Comparison of ENCODE assay signal across 1 cellular context in the genomic region with DNA sequence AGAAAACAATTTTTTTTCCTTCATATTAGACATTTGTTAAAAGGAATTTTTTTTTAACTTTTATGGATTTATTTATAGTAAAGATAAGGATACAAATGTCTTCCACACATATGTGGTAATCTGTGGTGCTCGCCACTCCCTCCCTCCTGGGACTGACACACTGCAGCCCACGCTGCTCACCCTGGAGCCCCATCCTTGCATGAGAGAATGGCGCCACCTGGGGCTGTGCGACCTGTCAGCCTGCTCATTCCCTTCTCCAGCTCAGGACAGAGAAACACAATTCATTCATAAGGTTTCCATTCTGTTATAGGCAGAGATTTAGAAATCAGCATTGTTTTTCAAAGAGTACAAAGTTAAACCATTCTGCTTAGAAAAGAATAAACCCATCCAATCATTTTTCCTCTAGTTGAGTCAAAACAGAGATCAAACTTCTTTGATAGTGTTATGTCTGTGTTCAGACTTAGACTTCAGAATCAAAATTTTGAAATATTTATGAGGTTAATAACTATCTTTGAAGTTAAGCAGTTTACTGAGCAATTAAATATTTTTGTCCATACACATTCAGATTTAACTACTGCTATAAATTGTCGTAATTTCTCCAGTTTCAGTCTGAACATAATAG.
TF ChIP-seq lines count a peak whose summit lies in the region.

No MANE protein-coding gene starts in this region.

TF ChIP-seq in HepG2, 621 proteins besides CTCF, POLR2A, EP300 and RAD21 (continued from another document and continues in another):
- no peak for TF ChIP-seq HINFP (CRISPR knock-in tag; IDR thresholded peaks at IDR 0.05; ENCODE audit: low read depth)
- no peak for TF ChIP-seq MEF2D (CRISPR knock-in tag; IDR thresholded peaks at IDR 0.05)
- TF ChIP-seq MEIS2 (CRISPR knock-in tag; IDR thresholded peaks at IDR 0.05), result 0 out of 2 replicates have a peak, but pooled peaks have one; percentile 43
- TF ChIP-seq PATZ1 (CRISPR knock-in tag; IDR thresholded peaks at IDR 0.05), result peak; percentile 71
- no peak for TF ChIP-seq JUND (CRISPR knock-in tag; IDR thresholded peaks at IDR 0.05)
- no peak for TF ChIP-seq HNRNPH1 (optimal IDR thresholded peaks at IDR 0.05; ENCODE audit: low read depth, low read length)
- TF ChIP-seq, protein P1, sequence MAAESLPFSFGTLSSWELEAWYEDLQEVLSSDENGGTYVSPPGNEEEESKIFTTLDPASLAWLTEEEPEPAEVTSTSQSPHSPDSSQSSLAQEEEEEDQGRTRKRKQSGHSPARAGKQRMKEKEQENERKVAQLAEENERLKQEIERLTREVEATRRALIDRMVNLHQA (CRISPR knock-in tag; IDR thresholded peaks at IDR 0.05), result no peak
- TF ChIP-seq KDM5A (IDR thresholded peaks at IDR 0.05; ENCODE audit: borderline replicate concordance, low read length), result no peak
- TF ChIP-seq HES4 (CRISPR knock-in tag; IDR thresholded peaks at IDR 0.05; ENCODE audit: borderline replicate concordance), result no peak
- no peak for TF ChIP-seq LCORL (IDR thresholded peaks at IDR 0.05)
- TF ChIP-seq LCORL (CRISPR knock-in tag; IDR thresholded peaks at IDR 0.05), result no peak
- TF ChIP-seq ZNF598 (CRISPR knock-in tag; IDR thresholded peaks at IDR 0.05; ENCODE audit: borderline replicate concordance), result no peak
- TF ChIP-seq ETV5 (CRISPR knock-in tag; IDR thresholded peaks at IDR 0.05; ENCODE audit: borderline replicate concordance), result no peak; the same call in 1 of the 2 replicates
- TF ChIP-seq MAFF (IDR thresholded peaks at IDR 0.05; ENCODE audit: low read depth, low read length), result no peak
- no peak for TF ChIP-seq FOXK1 (CRISPR knock-in tag; IDR thresholded peaks at IDR 0.05; ENCODE audit: borderline replicate concordance, low read depth)
- TF ChIP-seq, protein P2, sequence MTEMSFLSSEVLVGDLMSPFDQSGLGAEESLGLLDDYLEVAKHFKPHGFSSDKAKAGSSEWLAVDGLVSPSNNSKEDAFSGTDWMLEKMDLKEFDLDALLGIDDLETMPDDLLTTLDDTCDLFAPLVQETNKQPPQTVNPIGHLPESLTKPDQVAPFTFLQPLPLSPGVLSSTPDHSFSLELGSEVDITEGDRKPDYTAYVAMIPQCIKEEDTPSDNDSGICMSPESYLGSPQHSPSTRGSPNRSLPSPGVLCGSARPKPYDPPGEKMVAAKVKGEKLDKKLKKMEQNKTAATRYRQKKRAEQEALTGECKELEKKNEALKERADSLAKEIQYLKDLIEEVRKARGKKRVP (CRISPR knock-in tag; IDR thresholded peaks at IDR 0.05), result no peak
- TF ChIP-seq YY1 (IDR thresholded peaks at IDR 0.05; ENCODE audit: insufficient read depth, insufficient replicate concordance, low read depth, low read length), result no peak
- TF ChIP-seq ZBTB46 (CRISPR knock-in tag; IDR thresholded peaks at IDR 0.05; ENCODE audit: borderline replicate concordance), result no peak
- TF ChIP-seq ZFAT (CRISPR knock-in tag; conservative IDR thresholded peaks at IDR 0.05), result no peak
- no peak for TF ChIP-seq ZNF574 (CRISPR knock-in tag; IDR thresholded peaks at IDR 0.05)
- TF ChIP-seq TBP (CRISPR knock-in tag; IDR thresholded peaks at IDR 0.05), result no peak
- TF ChIP-seq NFE2L1 (CRISPR knock-in tag; IDR thresholded peaks at IDR 0.05; ENCODE audit: borderline replicate concordance), result no peak
- TF ChIP-seq SRSF1 (optimal IDR thresholded peaks at IDR 0.05; ENCODE audit: low read depth, low read length), result no peak
- no peak for TF ChIP-seq ZNF737 (CRISPR knock-in tag; IDR thresholded peaks at IDR 0.05; ENCODE audit: borderline replicate concordance)
- TF ChIP-seq TEAD3 (CRISPR knock-in tag; optimal IDR thresholded peaks at IDR 0.05; ENCODE audit: borderline replicate concordance), result peak; percentile 61
- TF ChIP-seq FOXO1 (CRISPR knock-in tag; IDR thresholded peaks at IDR 0.05), result no peak
- TF ChIP-seq RERE (CRISPR knock-in tag; IDR thresholded peaks at IDR 0.05; ENCODE audit: low read depth), result no peak
- no peak for TF ChIP-seq ARNT (IDR thresholded peaks at IDR 0.05)
- TF ChIP-seq RFXANK (CRISPR knock-in tag; IDR thresholded peaks at IDR 0.05), result no peak
- no peak for TF ChIP-seq ZNF160 (CRISPR knock-in tag; IDR thresholded peaks at IDR 0.05)
- no peak for TF ChIP-seq YEATS4 (CRISPR knock-in tag; IDR thresholded peaks at IDR 0.05; ENCODE audit: borderline replicate concordance)
- TF ChIP-seq ZNF337 (CRISPR knock-in tag; IDR thresholded peaks at IDR 0.05; ENCODE audit: borderline replicate concordance, low read depth), result no peak
- TF ChIP-seq ZBTB7B (CRISPR knock-in tag; IDR thresholded peaks at IDR 0.05), result peak; percentile 53; the same call in 1 of the 2 replicates
- no peak for TF ChIP-seq TRIM22 (IDR thresholded peaks at IDR 0.05)
- TF ChIP-seq, protein P3, sequence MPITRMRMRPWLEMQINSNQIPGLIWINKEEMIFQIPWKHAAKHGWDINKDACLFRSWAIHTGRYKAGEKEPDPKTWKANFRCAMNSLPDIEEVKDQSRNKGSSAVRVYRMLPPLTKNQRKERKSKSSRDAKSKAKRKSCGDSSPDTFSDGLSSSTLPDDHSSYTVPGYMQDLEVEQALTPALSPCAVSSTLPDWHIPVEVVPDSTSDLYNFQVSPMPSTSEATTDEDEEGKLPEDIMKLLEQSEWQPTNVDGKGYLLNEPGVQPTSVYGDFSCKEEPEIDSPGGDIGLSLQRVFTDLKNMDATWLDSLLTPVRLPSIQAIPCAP (CRISPR knock-in tag; IDR thresholded peaks at IDR 0.05; ENCODE audit: low read depth), result no peak
- no peak for TF ChIP-seq LRRFIP1 (CRISPR knock-in tag; conservative IDR thresholded peaks at IDR 0.05)
